8 cellular contexts compared by ENCODE assay signal in the genomic region with DNA sequence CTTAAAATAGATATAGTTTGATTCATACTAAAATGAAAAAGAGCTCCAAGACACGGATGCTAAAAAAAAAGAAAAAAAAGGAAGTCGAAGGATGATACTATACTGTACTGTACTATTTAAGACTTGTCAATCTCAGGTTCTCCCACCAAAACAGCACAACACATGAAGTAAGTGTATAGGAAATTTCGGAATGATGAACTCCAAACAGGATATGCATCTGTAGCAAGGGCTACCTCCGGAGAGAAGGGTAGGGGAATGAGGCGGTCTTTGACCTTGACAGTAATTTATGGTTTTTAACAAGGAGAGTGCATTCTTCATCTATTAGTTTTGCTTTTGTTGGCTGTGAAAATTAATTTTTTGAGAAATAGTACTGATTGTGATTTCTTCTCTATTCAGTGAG. TPM values are rescaled to one million over a fixed set of nuclear protein-coding genes. Genes with fewer than 3 reads are reported as not detected.
DNase-seq lines count a peak whose midpoint lies in the region; ATAC-seq lines count a peak whose summit lies in the region.

No MANE protein-coding gene starts in this region.

- no peaks in the 10 kb centered on the region for H3K9me3 ChIP-seq in BLaER1 treated with 17β-estradiol and CSF1 and Interleukin-3, amounts not matched to agents 10 nM and 100 nM (replicated peaks in 1 of 11)
- H3K9me3 ChIP-seq in Karpas-422 (ENCODE audit: low read length) = no peaks in the 10 kb centered on the region
- H3K9me3 ChIP-seq in naive thymus-derived CD4-positive, alpha-beta T cell (ENCODE audit: control insufficient read depth in 2 of 3, low read length in 3 of 3) = no peaks in the 10 kb centered on the region

- POLR2A ChIA-PET in naive thymus-derived CD4-positive, alpha-beta T cell (lab: Charles Lee) = interaction anchor here (2.2 to 4.4 kb wide), 2 partner anchors 10 to 665 kb away, joined by 7 to 35 read pairs; partner anchors contain the start of gene SCFD2

- peaks cover 1 to 24% (median 17%) of the 10 kb centered on the region in 11 experiments; a peak in 19 of 22 replicates for H3K36me3 ChIP-seq in BLaER1 treated with 17β-estradiol and CSF1 and Interleukin-3, amounts not matched to agents 10 nM and 100 nM
- H3K36me3 ChIP-seq in Karpas-422 (ENCODE audit: insufficient read depth, low read length) = peaks cover 22% of the 10 kb centered on the region; the same call in 1 of the 2 replicates
- peaks cover 0 to 7% (median 0%) of the 10 kb centered on the region in 3 experiments for H3K36me3 ChIP-seq in naive thymus-derived CD4-positive, alpha-beta T cell (ENCODE audit: control insufficient read depth in 2 of 3, insufficient read depth in 3 of 3, low read length in 3 of 3)

- peak overlapping the region; percentile 84 to 95 (median 93); a peak in 21 of 22 replicates for H3K9ac ChIP-seq in BLaER1 treated with 17β-estradiol and CSF1 and Interleukin-3, amounts not matched to agents 10 nM and 100 nM
- peak overlapping the region; percentile 95 for H3K9ac ChIP-seq in Karpas-422 (ENCODE audit: low read length)

- peak overlapping the region; percentile 78 to 95 (median 88) for H3K4me3 ChIP-seq in BLaER1 treated with 17β-estradiol and CSF1 and Interleukin-3, amounts not matched to agents 10 nM and 100 nM
- H3K4me3 ChIP-seq in Karpas-422 (ENCODE audit: low read length) = peak overlapping the region; percentile 96
- H3K4me3 ChIP-seq in naive thymus-derived CD4-positive, alpha-beta T cell (ENCODE audit: low read length) = peak overlapping the region; percentile 85

- H3K4me2 ChIP-seq in BLaER1 treated with 17β-estradiol and CSF1 and Interleukin-3, amounts not matched to agents 10 nM and 100 nM = peak overlapping the region; percentile 76 to 93 (median 83)
- H3K4me2 ChIP-seq in Karpas-422 (ENCODE audit: low read depth, low read length, poor library complexity, severe bottlenecking) = peak overlapping the region; percentile 98

- peaks cover 45% of the 10 kb centered on the region for H3K79me2 ChIP-seq in Karpas-422 (ENCODE audit: low read length)

- peak; percentile 52 for DNase-seq in Karpas-422
- DNase-seq in caudate nucleus (lab: John Stamatoyannopoulos, UW) = peak in 2 of 61 donors; percentile 1 to 7
- peak in 1 of 9 donors; percentile 4 for DNase-seq in naive thymus-derived CD4-positive, alpha-beta T cell
- DNase-seq in NCI-H2196 (lab: John Stamatoyannopoulos, UW; ENCODE audit: unreplicated experiment) = no peak
- no peak for DNase-seq in epidermal melanocyte (ENCODE audit: insufficient read length, low spot score)

- H3K27me3 Mint-ChIP-seq in naive thymus-derived CD4-positive, alpha-beta T cell = peaks cover 4 to 15% (median 4%) of the 10 kb centered on the region in 5 donors

- H3K27ac ChIP-seq in BLaER1 treated with 17β-estradiol and CSF1 and Interleukin-3, amounts not matched to agents 10 nM and 100 nM = peak overlapping the region; percentile 48 to 96 (median 91); a peak in 21 of 22 replicates
- no peak overlapping the region for H3K27ac ChIP-seq in Karpas-422 (ENCODE audit: low read length)
- H3K27ac ChIP-seq in caudate nucleus (ENCODE audit: low read depth, low read length) = peak overlapping the region; percentile 3
- peak overlapping the region; percentile 89 for H3K27ac ChIP-seq in naive thymus-derived CD4-positive, alpha-beta T cell (ENCODE audit: low read depth, low read length)

- peak overlapping the region; percentile 97 to 100 (median 99) for H3K27ac Mint-ChIP-seq in naive thymus-derived CD4-positive, alpha-beta T cell

- no peaks in the 10 kb centered on the region for H3K9me2 ChIP-seq in Karpas-422 (replicated peaks; ENCODE audit: insufficient read depth, low read length)

- peaks cover 11 to 42% (median 38%) of the 10 kb centered on the region in 11 experiments; a peak in 18 of 22 replicates for H4K20me1 ChIP-seq in BLaER1 treated with 17β-estradiol and CSF1 and Interleukin-3, amounts not matched to agents 10 nM and 100 nM
- H4K20me1 ChIP-seq in Karpas-422 (ENCODE audit: insufficient read depth, low read depth, low read length) = peaks cover 9% of the 10 kb centered on the region; the same call in 1 of the 2 replicates

- peaks cover 0 to 9% (median 0%) of the 10 kb centered on the region in 11 donors for H3K9me3 Mint-ChIP-seq in naive thymus-derived CD4-positive, alpha-beta T cell

- peak overlapping the region; percentile 94 to 100 (median 99) for H3K4me3 Mint-ChIP-seq in naive thymus-derived CD4-positive, alpha-beta T cell

- peaks cover 0 to 11% (median 7%) of the 10 kb centered on the region in 5 donors for H3K36me3 Mint-ChIP-seq in naive thymus-derived CD4-positive, alpha-beta T cell

- peak overlapping the region; percentile 45 for H2AFZ ChIP-seq in Karpas-422 (ENCODE audit: low read length)

- no peaks in the 10 kb centered on the region for H3K27me3 ChIP-seq in BLaER1 treated with 17β-estradiol and CSF1 and Interleukin-3, amounts not matched to agents 10 nM and 100 nM
- no peaks in the 10 kb centered on the region for H3K27me3 ChIP-seq in Karpas-422 (ENCODE audit: low read length)
- H3K27me3 ChIP-seq in naive thymus-derived CD4-positive, alpha-beta T cell (ENCODE audit: control insufficient read depth in 2 of 2, insufficient read depth in 2 of 2, low read length in 2 of 2) = no peaks in the 10 kb centered on the region

- ATAC-seq in naive thymus-derived CD4-positive, alpha-beta T cell = no peak
- no peak for ATAC-seq in GM18909 (IDR thresholded peaks at IDR 0.05; ENCODE audit: poor library complexity, unreplicated experiment)
- no peak for ATAC-seq in HG02973 (IDR thresholded peaks at IDR 0.05; ENCODE audit: unreplicated experiment)

- CTCF ChIA-PET in naive thymus-derived CD4-positive, alpha-beta T cell (lab: Charles Lee) = no interaction called here

- H3K4me1 ChIP-seq in BLaER1 treated with 17β-estradiol and CSF1 and Interleukin-3, amounts not matched to agents 10 nM and 100 nM = peaks cover 16 to 30% (median 23%) of the 10 kb centered on the region in 10 experiments
- peaks cover 33% of the 10 kb centered on the region for H3K4me1 ChIP-seq in Karpas-422 (ENCODE audit: low read length)
- peaks cover 17 to 21% of the 10 kb centered on the region in 2 donors for H3K4me1 ChIP-seq in naive thymus-derived CD4-positive, alpha-beta T cell (ENCODE audit: control insufficient read depth in 2 of 2, insufficient read depth in 2 of 2, low read length in 2 of 2)

- intact Hi-C loops in naive thymus-derived CD4-positive, alpha-beta T cell (cut with micrococcal nuclease) = loop anchor here (1.0 to 10.0 kb wide), 7 partner anchors 11 to 1565 kb away; partner anchors contain the start of genes SCFD2 (in 2 of the 2), DCUN1D4 (in 1 of the 2), RASL11B (in 1 of the 2) and SGCB (in 1 of the 2)

- peaks cover 20 to 48% (median 33%) of the 10 kb centered on the region in 7 donors for H3K4me1 Mint-ChIP-seq in naive thymus-derived CD4-positive, alpha-beta T cell

RNA-seq across cellular contexts. Expression of gene FIP1L1, which starts 0.5 kb away (rescaled TPM):
- total RNA-seq in Karpas-422 (2014; rRNA removed; shearing (Covaris generic); ENCODE audit: low replicate concordance) = 89.0 and 95.0 TPM in 2 replicates
- total RNA-seq in naive thymus-derived CD4-positive, alpha-beta T cell = 10 to 100 TPM; 57.1 to 91.0 (median 78.7) TPM
- 10 to 100 TPM; 70.7 to 90.7 TPM for polyA plus RNA-seq in naive thymus-derived CD4-positive, alpha-beta T cell

RNA-seq across cellular contexts. Expression of gene SCFD2, which starts 11.0 kb away (rescaled TPM):
- total RNA-seq in Karpas-422 (2014; rRNA removed; shearing (Covaris generic); ENCODE audit: low replicate concordance) = 28.5 and 49.6 TPM in 2 replicates
- total RNA-seq in naive thymus-derived CD4-positive, alpha-beta T cell = 10 to 100 TPM; 13.4 to 32.8 (median 28.0) TPM
- 10 to 100 TPM; 15.9 to 20.8 TPM for polyA plus RNA-seq in naive thymus-derived CD4-positive, alpha-beta T cell
